ENCODE assay signal across 8 cellular contexts in genomic region chr16:55035037-55035436, GRCh38.
DNase-seq lines count a peak whose midpoint lies in the region; ATAC-seq, FAIRE-seq and TF ChIP-seq lines count a peak whose summit lies in the region.

No MANE protein-coding gene starts in this region.

- peak; percentile 76 for ATAC-seq in left lobe of liver
- ATAC-seq in activated T-helper 17 cell treated with anti-CD3 and anti-CD28 coated beads, Interleukin-2, amount 50 U/mL, for 72 hours (replicated peaks) = no peak

- H3K27me3 Mint-ChIP-seq in activated T-helper 17 cell treated with anti-CD3 and anti-CD28 coated beads, Interleukin-2, amount 50 U/mL, for 72 hours = peaks cover 7% of the 10 kb centered on the region

- no peak for FAIRE-seq in GM12892 (lab: Jason Lieb, UNC)

- no peak overlapping the region for H3K4me3 Mint-ChIP-seq in activated T-helper 17 cell treated with anti-CD3 and anti-CD28 coated beads, Interleukin-2, amount 50 U/mL, for 72 hours

- DNase-seq in ELF-1 (ENCODE audit: low read depth, low spot score) (peak; percentile 49), HK-2 (ENCODE audit: unreplicated experiment) (peak; percentile 24), left lobe of liver (ENCODE audit: low spot score) (no peak), NOMO-1 treated with DMSO at 0.1 percent for 48 hours (lab: John Stamatoyannopoulos, UW; ENCODE audit: unreplicated experiment) (no peak), globus pallidus (ENCODE audit: low spot score) (no peak), GM12892 (ENCODE audit: insufficient read length) (no peak)
- DNase-seq in activated CD4-positive, alpha-beta T cell treated with anti-CD3 and anti-CD28 coated beads, Interleukin-2, amount 50 U/mL, for 48 hours = peak; percentile 38 to 46

- H3K9me3 Mint-ChIP-seq in activated T-helper 17 cell treated with anti-CD3 and anti-CD28 coated beads, Interleukin-2, amount 50 U/mL, for 72 hours = no peaks in the 10 kb centered on the region

- no peak overlapping the region for H3K27ac Mint-ChIP-seq in activated T-helper 17 cell treated with anti-CD3 and anti-CD28 coated beads, Interleukin-2, amount 50 U/mL, for 72 hours

- no peaks in the 10 kb centered on the region for H3K36me3 Mint-ChIP-seq in activated T-helper 17 cell treated with anti-CD3 and anti-CD28 coated beads, Interleukin-2, amount 50 U/mL, for 72 hours (ENCODE audit: low read depth)

- no peak for TF ChIP-seq POLR2A in GM12892 (IDR thresholded peaks at IDR 0.05; ENCODE audit: low read depth, low read length)

- no peaks in the 10 kb centered on the region for H3K4me1 Mint-ChIP-seq in activated T-helper 17 cell treated with anti-CD3 and anti-CD28 coated beads, Interleukin-2, amount 50 U/mL, for 72 hours

Comparison
In these comparisons a context has a peak if more than half of its experiments do, and no peak if none do; other contexts are left out.
1. DNase-seq: peak in ELF-1 (single experiment), HK-2 (single experiment) and activated CD4-positive, alpha-beta T cell treated with anti-CD3 and anti-CD28 coated beads, Interleukin-2, amount 50 U/mL, for 48 hours (2 of 2); none in left lobe of liver (single experiment), NOMO-1 treated with DMSO at 0.1 percent for 48 hours (single experiment), globus pallidus (single experiment) and GM12892 (single experiment).